In genomic region chr15:90903733-90904536, GRCh38 we compare ENCODE assay signal across 8 cellular contexts. TPM values are rescaled to one million over a fixed set of nuclear protein-coding genes. Genes with fewer than 3 reads are reported as not detected.
DNase-seq lines count a peak whose midpoint lies in the region; TF ChIP-seq lines count a peak whose summit lies in the region.

No MANE protein-coding gene starts in this region.

- H3K27me3 ChIP-seq in BE2C (no peaks in the 10 kb centered on the region), HL-60 (ENCODE audit: insufficient read depth, poor library complexity, severe bottlenecking) (no peaks in the 10 kb centered on the region), iPS DF 6.9 (ENCODE audit: control insufficient read depth, insufficient read depth, low read length) (peaks cover 2% of the 10 kb centered on the region; the same call in 1 of the 2 replicates), smooth muscle cell (ENCODE audit: low read depth) (no peaks in the 10 kb centered on the region)

- peak overlapping the region; percentile 100 for H3K4me2 ChIP-seq in smooth muscle cell

- H4K20me1 ChIP-seq in smooth muscle cell (ENCODE audit: low read depth) = no peaks in the 10 kb centered on the region

- H3K4me3 ChIP-seq in BE2C (ENCODE audit: low read depth, low read length) (peak overlapping the region; percentile 83), HL-60 (replicated peaks; ENCODE audit: insufficient read depth, low read length) (peak overlapping the region; percentile 67), iPS DF 6.9 (ENCODE audit: low read length) (peak overlapping the region; percentile 84; the same call in 1 of the 2 replicates), smooth muscle cell (peak overlapping the region; percentile 68)

- H3K9me3 Mint-ChIP-seq in activated naive CD8-positive, alpha-beta T cell (ENCODE audit: low read depth) = no peaks in the 10 kb centered on the region

- H3K27me3 Mint-ChIP-seq in activated naive CD8-positive, alpha-beta T cell = no peaks in the 10 kb centered on the region

- DNase-seq in BE2C (no peak), HL-60 (ENCODE audit: low read depth in 1 of 2, low spot score in 1 of 2) (peak in 1 of 2 experiments; percentile 28), iPS DF 6.9 (ENCODE audit: low read depth, low spot score) (no peak), smooth muscle cell (lab: John Stamatoyannopoulos, UW; ENCODE audit: unreplicated experiment) (no peak), NCI-H187 (lab: John Stamatoyannopoulos, UW) (no peak), superior temporal gyrus (ENCODE audit: extremely low spot score) (no peak), NCI-H1105 (lab: John Stamatoyannopoulos, UW) (no peak)

- H3K27ac ChIP-seq in HL-60 (replicated peaks) (peak overlapping the region; percentile 91), iPS DF 6.9 (ENCODE audit: low read length) (no peak overlapping the region), smooth muscle cell (ENCODE audit: low read depth) (no peak overlapping the region)

- H3K79me2 ChIP-seq in smooth muscle cell (ENCODE audit: low read depth) = no peaks in the 10 kb centered on the region

- peaks cover 6% of the 10 kb centered on the region for H3K36me3 Mint-ChIP-seq in activated naive CD8-positive, alpha-beta T cell

- H3F3A ChIP-seq in smooth muscle cell (ENCODE audit: low read depth) = peaks cover 5% of the 10 kb centered on the region

- H3K4me1 Mint-ChIP-seq in activated naive CD8-positive, alpha-beta T cell (ENCODE audit: low read depth) = peaks cover 25% of the 10 kb centered on the region

- H3K4me3 Mint-ChIP-seq in activated naive CD8-positive, alpha-beta T cell = peak overlapping the region; percentile 83

- H3K27ac Mint-ChIP-seq in activated naive CD8-positive, alpha-beta T cell = peak overlapping the region; percentile 83

- H3K36me3 ChIP-seq in BE2C = peaks cover 21% of the 10 kb centered on the region
- H3K36me3 ChIP-seq in iPS DF 6.9 (ENCODE audit: control insufficient read depth, insufficient read depth, low read length) = no peaks in the 10 kb centered on the region; the same call in 1 of the 2 replicates
- H3K36me3 ChIP-seq in smooth muscle cell (ENCODE audit: low read depth) = no peaks in the 10 kb centered on the region

- H3K9me3 ChIP-seq in BE2C = no peaks in the 10 kb centered on the region
- H3K9me3 ChIP-seq in iPS DF 6.9 (ENCODE audit: control insufficient read depth, insufficient read depth, low read length) = no peaks in the 10 kb centered on the region
- no peaks in the 10 kb centered on the region for H3K9me3 ChIP-seq in smooth muscle cell (replicated peaks; ENCODE audit: low read depth)

- no peak overlapping the region for H3K9ac ChIP-seq in smooth muscle cell (ENCODE audit: low read depth)

- WGBS in iPS DF 6.9 (ENCODE audit: insufficient coverage, insufficient read length) = no CpG with 5 or more reads among the region's 18 CpGs
- WGBS in smooth muscle cell (ENCODE audit: low lambda C conversion rate) = 46% methylated on average over 18 of the region's 18 CpGs

- TF ChIP-seq CTCF in BE2C (IDR thresholded peaks at IDR 0.05; ENCODE audit: low read depth, low read length) = 0 out of 2 replicates have a peak, but pooled peaks have one; percentile 9
- no peak for TF ChIP-seq CTCF in HL-60 (IDR thresholded peaks at IDR 0.05; ENCODE audit: insufficient read depth, low read length)
- no peak for TF ChIP-seq CTCF in smooth muscle cell (IDR thresholded peaks at IDR 0.05; ENCODE audit: borderline replicate concordance, insufficient read depth, poor library complexity, severe bottlenecking)

- H2AFZ ChIP-seq in smooth muscle cell (ENCODE audit: low read depth) = no peak overlapping the region

- H3K4me1 ChIP-seq in BE2C = no peaks in the 10 kb centered on the region
- peaks cover 3% of the 10 kb centered on the region for H3K4me1 ChIP-seq in iPS DF 6.9 (ENCODE audit: control insufficient read depth, insufficient read depth, low read length)
- H3K4me1 ChIP-seq in smooth muscle cell (ENCODE audit: low read depth) = peaks cover 7% of the 10 kb centered on the region

RNA-seq across cellular contexts. Expression of gene MAN2A2, which starts 0.8 kb away (rescaled TPM):
- polyA plus RNA-seq in BE2C (2012; ENCODE audit: insufficient read depth, insufficient read length, low read depth) = 111 TPM
- total RNA-seq in smooth muscle cell = 7.1 and 11.0 TPM in 2 replicates
- 9.7 and 15.3 TPM in 2 replicates for polyA plus RNA-seq in smooth muscle cell

RNA-seq across cellular contexts. Expression of gene FES, which starts 19.6 kb away (rescaled TPM):
- polyA plus RNA-seq in BE2C (2012; ENCODE audit: insufficient read depth, insufficient read length, low read depth) = 11.9 TPM
- 4.9 and 6.3 TPM in 2 replicates for total RNA-seq in smooth muscle cell
- polyA plus RNA-seq in smooth muscle cell = 6.2 and 8.2 TPM in 2 replicates

RNA-seq across cellular contexts. Expression of gene HDDC3, which starts 28.4 kb away (rescaled TPM):
- polyA plus RNA-seq in BE2C (2012; ENCODE audit: insufficient read depth, insufficient read length, low read depth) = 58.6 TPM
- total RNA-seq in smooth muscle cell = 10.0 and 16.0 TPM in 2 replicates
- polyA plus RNA-seq in smooth muscle cell = 15.5 and 16.3 TPM in 2 replicates

RNA-seq across cellular contexts. Expression of gene UNC45A, which starts 31.1 kb away (rescaled TPM):
- polyA plus RNA-seq in BE2C (2012; ENCODE audit: insufficient read depth, insufficient read length, low read depth) = 83.4 TPM
- 43.6 and 57.5 TPM in 2 replicates for total RNA-seq in smooth muscle cell
- 66.6 and 68.4 TPM in 2 replicates for polyA plus RNA-seq in smooth muscle cell

RNA-seq across cellular contexts. Expression of gene FURIN, which starts 35.5 kb away (rescaled TPM):
- polyA plus RNA-seq in BE2C (2012; ENCODE audit: insufficient read depth, insufficient read length, low read depth) = 41.1 TPM
- 52.5 and 66.0 TPM in 2 replicates for total RNA-seq in smooth muscle cell
- 113 and 121 TPM in 2 replicates for polyA plus RNA-seq in smooth muscle cell
